In genomic region chr7:149882264-149883048, GRCh38 we compare ENCODE assay signal across 12 cellular contexts. TPM values are rescaled to one million over a fixed set of nuclear protein-coding genes. Genes with fewer than 3 reads are reported as not detected.
DNase-seq lines count a peak whose midpoint lies in the region; ATAC-seq, FAIRE-seq and TF ChIP-seq lines count a peak whose summit lies in the region.
"Had no signal": no experiment of that assay in that cellular context is flagged by ENCODE, and none has a peak within 500 bp of the region (broad histone marks: within the 10 kb centered on the region; RNA-seq: fewer than 3 reads in every experiment).

No MANE protein-coding gene starts in this region.

- no peak overlapping the region for H4K5ac ChIP-seq in mesendoderm (ENCODE audit: low read length)

- H3K79me1 ChIP-seq in mesendoderm (ENCODE audit: low read length), result no peaks in the 10 kb centered on the region

- no peak for TF ChIP-seq POLR2A in prostate gland (IDR thresholded peaks at IDR 0.05)

- no peak overlapping the region for H2BK120ac ChIP-seq in mesendoderm (ENCODE audit: low read depth, low read length)

- DNase-seq in GM13977 (ENCODE audit: low spot score), result peak; percentile 3
- DNase-seq in amygdala (lab: John Stamatoyannopoulos, UW), result peak in 32 of 56 donors; percentile 29 to 83 (median 60)
- DNase-seq in left ventricle myocardium inferior, result no peak
- DNase-seq in prostate gland (ENCODE audit: low spot score), result peak; percentile 3
- no peak for DNase-seq in mesendoderm
- no peak for DNase-seq in foreskin keratinocyte
- no peak for DNase-seq in HTR-8/SVneo (ENCODE audit: insufficient read length, low spot score)
- DNase-seq in COLO668 (lab: John Stamatoyannopoulos, UW; ENCODE audit: unreplicated experiment), result no peak
- DNase-seq: esophagus squamous epithelium had no signal

- WGBS in prostate gland, result 53% methylated on average over 11 of the region's 11 CpGs
- WGBS in mesendoderm (ENCODE audit: extremely low coverage, insufficient coverage, low lambda C conversion rate), result no CpG with 5 or more reads among the region's 11 CpGs

- in situ Hi-C loops in GM13977 (cut with MboI; ENCODE audit: low pct_unique_long_range_greater_than_20kb, low sequenced_read_pairs, unreplicated experiment), result no loop called here

- H3K4ac ChIP-seq in mesendoderm (ENCODE audit: low read depth, low read length), result no peak overlapping the region

- H3K27me3 ChIP-seq in left ventricle myocardium inferior (ENCODE audit: low read depth), result no peaks in the 10 kb centered on the region
- H3K27me3 ChIP-seq in prostate gland (replicated peaks; ENCODE audit: insufficient read depth), result no peaks in the 10 kb centered on the region
- H3K27me3 ChIP-seq in mesendoderm (ENCODE audit: insufficient read depth, low read length, poor library complexity), result no peaks in the 10 kb centered on the region
- no peaks in the 10 kb centered on the region for H3K27me3 ChIP-seq in foreskin keratinocyte
- H3K27me3 ChIP-seq: ascending aorta, esophagus squamous epithelium, neutrophil, Peyer's patch had no signal

- intact Hi-C loops in left ventricle myocardium inferior (cut with micrococcal nuclease) (no loop called here), prostate gland (cut with DNase I) (loop anchor here (10.0 kb wide), 1 partner anchor 392 kb away; no protein-coding TSS in a partner anchor)

- H4K8ac ChIP-seq in mesendoderm (ENCODE audit: low read depth, low read length), result no peak overlapping the region

- H2BK5ac ChIP-seq in mesendoderm (ENCODE audit: low read length), result no peak overlapping the region

- H3K36me3 ChIP-seq in left ventricle myocardium inferior (peaks cover 6% of the 10 kb centered on the region), prostate gland (no peaks in the 10 kb centered on the region), mesendoderm (ENCODE audit: control insufficient read depth, insufficient read depth, low read length) (no peaks in the 10 kb centered on the region)
- H3K36me3 ChIP-seq: esophagus squamous epithelium, neutrophil, Peyer's patch had no signal

- ATAC-seq in foreskin keratinocyte, result no peak

- no peaks in the 10 kb centered on the region for H3K79me2 ChIP-seq in mesendoderm (ENCODE audit: control insufficient read depth, insufficient read depth, low read length)

- H3K56ac ChIP-seq in mesendoderm (ENCODE audit: low read length), result no peak overlapping the region

- no peak overlapping the region for H2BK15ac ChIP-seq in mesendoderm (replicated peaks; ENCODE audit: low read depth)

- peak overlapping the region; percentile 77 for H3K27ac ChIP-seq in left ventricle myocardium inferior (replicated peaks)
- H3K27ac ChIP-seq in prostate gland, result no peak overlapping the region
- no peak overlapping the region for H3K27ac ChIP-seq in mesendoderm (ENCODE audit: low read depth, low read length)
- H3K27ac ChIP-seq in foreskin keratinocyte, result no peak overlapping the region
- H3K27ac ChIP-seq: ascending aorta, neutrophil, Peyer's patch had no signal

- no peak overlapping the region for H3K9ac ChIP-seq in mesendoderm (ENCODE audit: low read length)

- no peak overlapping the region for H3K18ac ChIP-seq in mesendoderm (ENCODE audit: low read length)

- H3K4me1 ChIP-seq in left ventricle myocardium inferior, result peaks cover 67% of the 10 kb centered on the region
- H3K4me1 ChIP-seq in prostate gland (replicated peaks), result no peaks in the 10 kb centered on the region
- no peaks in the 10 kb centered on the region for H3K4me1 ChIP-seq in mesendoderm (ENCODE audit: control insufficient read depth, low read depth, low read length)
- no peaks in the 10 kb centered on the region for H3K4me1 ChIP-seq in foreskin keratinocyte
- H3K4me1 ChIP-seq: Peyer's patch had no signal

- no peak overlapping the region for H2AK5ac ChIP-seq in mesendoderm (ENCODE audit: low read length)

- H3K4me3 ChIP-seq in left ventricle myocardium inferior, result no peak overlapping the region
- H3K4me3 ChIP-seq in prostate gland, result no peak overlapping the region
- no peak overlapping the region for H3K4me3 ChIP-seq in mesendoderm (ENCODE audit: low read length)
- H3K4me3 ChIP-seq: esophagus squamous epithelium, Peyer's patch had no signal

- H3K4me2 ChIP-seq in mesendoderm (ENCODE audit: low read length), result no peak overlapping the region

- H3K9me3 ChIP-seq in left ventricle myocardium inferior (replicated peaks), result no peaks in the 10 kb centered on the region
- no peaks in the 10 kb centered on the region for H3K9me3 ChIP-seq in prostate gland
- H3K9me3 ChIP-seq: ascending aorta, esophagus squamous epithelium, neutrophil, Peyer's patch had no signal

- FAIRE-seq in HTR-8/SVneo (lab: Jason Lieb, UNC), result no peak

- TF ChIP-seq CTCF in GM13977 (IDR thresholded peaks at IDR 0.05; ENCODE audit: extremely low read depth, insufficient read depth, missing control alignments), result no peak
- no peak for TF ChIP-seq CTCF in left ventricle myocardium inferior (IDR thresholded peaks at IDR 0.05; ENCODE audit: borderline replicate concordance)
- TF ChIP-seq CTCF in prostate gland (IDR thresholded peaks at IDR 0.05), result no peak
- TF ChIP-seq CTCF in foreskin keratinocyte (conservative IDR thresholded peaks at IDR 0.05), result no peak

- H3K23ac ChIP-seq in mesendoderm (ENCODE audit: low read length), result no peak overlapping the region

RNA-seq across cellular contexts. Expression of gene ATP6V0E2, which starts 8.7 kb away (rescaled TPM):
- total RNA-seq in left ventricle myocardium inferior (120 TPM), prostate gland (10 to 100 TPM; 67.3 to 95.3 TPM), foreskin keratinocyte (4.2 and 10.4 TPM in 2 replicates)
- 10.4 TPM for polyA plus RNA-seq in mesendoderm (2013, experiment 1 of 2)
- 9.8 TPM for polyA plus RNA-seq in mesendoderm (2013, experiment 2 of 2)
- 5.0 and 14.0 TPM in 2 replicates for polyA plus RNA-seq in foreskin keratinocyte

RNA-seq across cellular contexts. Expression of gene ZNF862, which starts 44.3 kb away (rescaled TPM):
- total RNA-seq in left ventricle myocardium inferior, result 10.4 TPM
- total RNA-seq in prostate gland, result 10 to 100 TPM; 19.8 to 25.4 TPM
- polyA plus RNA-seq in mesendoderm (2013, experiment 1 of 2), result 0.20 TPM
- polyA plus RNA-seq in mesendoderm (2013, experiment 2 of 2), result 0.42 TPM
- total RNA-seq in foreskin keratinocyte, result 3.7 and 5.1 TPM in 2 replicates
- 1.2 and 1.7 TPM in 2 replicates for polyA plus RNA-seq in foreskin keratinocyte

Comparison
In these comparisons a context has a peak if more than half of its experiments do, and no peak if none do; other contexts are left out.
1. DNase-seq: peak in GM13977 (single experiment), amygdala (32 of 56) and prostate gland (single experiment); none in left ventricle myocardium inferior (single experiment), mesendoderm (single experiment), foreskin keratinocyte (0 of 2), HTR-8/SVneo (single experiment) and COLO668 (single experiment).